In genomic region chr7:112926018-112926417, GRCh38 we compare ENCODE assay signal across 1 cellular context.
TF ChIP-seq lines count a peak whose summit lies in the region.

No MANE protein-coding gene starts in this region.

TF ChIP-seq in WTC11, 78 proteins besides CTCF, POLR2A, EP300 and RAD21 (continued from another document):
- TF ChIP-seq USF1 (CRISPR knock-in tag; IDR thresholded peaks at IDR 0.05) (no peak), TEAD1 (CRISPR knock-in tag; IDR thresholded peaks at IDR 0.05) (no peak)
